1 cellular context compared by ENCODE assay signal in the genomic region with DNA sequence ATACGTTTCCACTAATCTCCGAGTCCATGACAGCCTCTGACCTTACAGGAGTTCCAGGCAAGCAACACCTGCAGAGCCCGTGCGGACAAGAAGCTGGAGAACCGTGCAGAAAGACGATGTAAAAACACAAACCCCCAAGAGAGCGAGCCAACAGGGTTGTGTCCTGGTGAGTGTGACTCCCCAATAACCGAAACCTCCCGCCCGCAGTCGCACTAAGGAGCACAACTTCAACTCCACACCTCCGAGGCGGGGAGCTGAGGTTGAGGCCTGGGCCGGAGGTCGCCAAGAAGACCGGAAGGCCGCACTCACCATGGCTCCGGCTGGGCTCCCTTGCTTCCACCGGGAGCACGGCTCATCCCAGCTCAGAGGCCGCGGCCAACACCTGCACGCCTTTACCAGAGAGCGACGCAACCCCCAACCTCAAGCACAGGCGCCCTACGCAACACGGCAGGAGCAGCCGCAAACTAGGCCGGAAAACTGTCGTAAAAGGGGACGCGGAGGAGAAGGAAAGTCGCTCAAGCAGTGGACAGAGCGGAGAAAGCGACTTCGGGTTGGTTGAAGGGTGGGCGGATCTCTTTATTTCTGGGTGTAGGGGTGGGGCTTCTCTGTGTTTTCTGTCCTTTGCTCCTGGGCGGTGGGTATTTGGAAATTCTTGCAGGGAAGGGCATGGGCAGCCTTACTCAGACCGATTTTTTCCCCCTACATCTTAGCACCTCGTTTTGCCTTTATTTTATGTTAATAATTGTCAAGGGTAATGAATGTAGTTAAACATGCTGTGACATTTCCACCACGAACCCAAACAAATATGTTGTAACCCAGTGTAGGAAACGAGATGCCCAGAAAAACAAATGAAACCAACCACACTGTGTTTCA.
TF ChIP-seq lines count a peak whose summit lies in the region.

Gene DNAJC19 (minus strand): TSS at position 446 of the 873 bp plus-strand sequence. CDS start 134 bp downstream, at position 312.

TF ChIP-seq in HEK293, 187 proteins besides CTCF, POLR2A, EP300 and RAD21 (continued from another document and continues in another):
- TF ChIP-seq, protein P1, sequence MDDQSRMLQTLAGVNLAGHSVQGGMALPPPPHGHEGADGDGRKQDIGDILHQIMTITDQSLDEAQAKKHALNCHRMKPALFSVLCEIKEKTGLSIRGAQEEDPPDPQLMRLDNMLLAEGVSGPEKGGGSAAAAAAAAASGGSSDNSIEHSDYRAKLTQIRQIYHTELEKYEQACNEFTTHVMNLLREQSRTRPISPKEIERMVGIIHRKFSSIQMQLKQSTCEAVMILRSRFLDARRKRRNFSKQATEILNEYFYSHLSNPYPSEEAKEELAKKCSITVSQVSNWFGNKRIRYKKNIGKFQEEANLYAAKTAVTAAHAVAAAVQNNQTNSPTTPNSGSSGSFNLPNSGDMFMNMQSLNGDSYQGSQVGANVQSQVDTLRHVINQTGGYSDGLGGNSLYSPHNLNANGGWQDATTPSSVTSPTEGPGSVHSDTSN (CRISPR knock-in tag; IDR thresholded peaks at IDR 0.05) = peak; percentile 73
- TF ChIP-seq ZNF610 (tag by site-specific recombination; IDR thresholded peaks at IDR 0.05; ENCODE audit: borderline replicate concordance) (peak; percentile 73; the same call in 1 of the 2 replicates), ZEB2 (tag by site-specific recombination; IDR thresholded peaks at IDR 0.05) (no peak), ZBTB17 (tag by site-specific recombination; IDR thresholded peaks at IDR 0.05) (peak; percentile 74), PRDM4 (tag by site-specific recombination; IDR thresholded peaks at IDR 0.05) (no peak), RBAK (tag by site-specific recombination; IDR thresholded peaks at IDR 0.05) (no peak), ZNF560 (tag by site-specific recombination; IDR thresholded peaks at IDR 0.05; ENCODE audit: borderline replicate concordance) (no peak), ZNF596 (tag by site-specific recombination; IDR thresholded peaks at IDR 0.05) (no peak), ZNF658 (tag by site-specific recombination; IDR thresholded peaks at IDR 0.05) (no peak), ZNF561 (tag by site-specific recombination; IDR thresholded peaks at IDR 0.05; ENCODE audit: borderline replicate concordance) (0 out of 2 replicates have a peak, but pooled peaks have one; percentile 10), ZNF10 (tag by site-specific recombination; IDR thresholded peaks at IDR 0.05) (no peak), ZBTB1 (tag by site-specific recombination; IDR thresholded peaks at IDR 0.05) (no peak), ZNF138 (tag by site-specific recombination; IDR thresholded peaks at IDR 0.05; ENCODE audit: borderline replicate concordance) (no peak), HOXD13 (CRISPR knock-in tag; IDR thresholded peaks at IDR 0.05; ENCODE audit: borderline replicate concordance) (peak; percentile 74; the same call in 1 of the 2 replicates), ZNF501 (tag by site-specific recombination; IDR thresholded peaks at IDR 0.05) (no peak), ZNF555 (tag by site-specific recombination; conservative IDR thresholded peaks at IDR 0.05) (no peak), ZNF670 (tag by site-specific recombination; IDR thresholded peaks at IDR 0.05; ENCODE audit: low read depth) (no peak), ZNF529 (tag by site-specific recombination; IDR thresholded peaks at IDR 0.05; ENCODE audit: insufficient replicate concordance) (no peak), ZNF350 (tag by site-specific recombination; IDR thresholded peaks at IDR 0.05) (no peak), ZBTB11 (tag by site-specific recombination; conservative IDR thresholded peaks at IDR 0.05; ENCODE audit: low read depth) (peak; percentile 89), YY2 (tag by site-specific recombination; IDR thresholded peaks at IDR 0.05) (no peak), SALL2 (tag by site-specific recombination; IDR thresholded peaks at IDR 0.05; ENCODE audit: borderline replicate concordance) (no peak), MYNN (tag by site-specific recombination; IDR thresholded peaks at IDR 0.05; ENCODE audit: borderline replicate concordance) (no peak), ZNF211 (tag by site-specific recombination; IDR thresholded peaks at IDR 0.05; ENCODE audit: low read depth) (no peak), ZNF704 (tag by site-specific recombination; IDR thresholded peaks at IDR 0.05) (no peak), ZSCAN18 (tag by site-specific recombination; IDR thresholded peaks at IDR 0.05) (no peak), ZNF24 (tag by site-specific recombination; IDR thresholded peaks at IDR 0.05) (no peak; the same call in 1 of the 2 replicates), ZBTB44 (tag by site-specific recombination; IDR thresholded peaks at IDR 0.05) (no peak), ZNF843 (tag by site-specific recombination; IDR thresholded peaks at IDR 0.05) (no peak), ZNF169 (tag by site-specific recombination; IDR thresholded peaks at IDR 0.05) (no peak), ZNF2 (tag by site-specific recombination; IDR thresholded peaks at IDR 0.05) (peak; percentile 61; the same call in 1 of the 2 replicates), ZFP37 (tag by site-specific recombination; IDR thresholded peaks at IDR 0.05) (peak; percentile 79; the same call in 1 of the 2 replicates), ZNF26 (tag by site-specific recombination; IDR thresholded peaks at IDR 0.05) (no peak)
- TF ChIP-seq, protein P2, sequence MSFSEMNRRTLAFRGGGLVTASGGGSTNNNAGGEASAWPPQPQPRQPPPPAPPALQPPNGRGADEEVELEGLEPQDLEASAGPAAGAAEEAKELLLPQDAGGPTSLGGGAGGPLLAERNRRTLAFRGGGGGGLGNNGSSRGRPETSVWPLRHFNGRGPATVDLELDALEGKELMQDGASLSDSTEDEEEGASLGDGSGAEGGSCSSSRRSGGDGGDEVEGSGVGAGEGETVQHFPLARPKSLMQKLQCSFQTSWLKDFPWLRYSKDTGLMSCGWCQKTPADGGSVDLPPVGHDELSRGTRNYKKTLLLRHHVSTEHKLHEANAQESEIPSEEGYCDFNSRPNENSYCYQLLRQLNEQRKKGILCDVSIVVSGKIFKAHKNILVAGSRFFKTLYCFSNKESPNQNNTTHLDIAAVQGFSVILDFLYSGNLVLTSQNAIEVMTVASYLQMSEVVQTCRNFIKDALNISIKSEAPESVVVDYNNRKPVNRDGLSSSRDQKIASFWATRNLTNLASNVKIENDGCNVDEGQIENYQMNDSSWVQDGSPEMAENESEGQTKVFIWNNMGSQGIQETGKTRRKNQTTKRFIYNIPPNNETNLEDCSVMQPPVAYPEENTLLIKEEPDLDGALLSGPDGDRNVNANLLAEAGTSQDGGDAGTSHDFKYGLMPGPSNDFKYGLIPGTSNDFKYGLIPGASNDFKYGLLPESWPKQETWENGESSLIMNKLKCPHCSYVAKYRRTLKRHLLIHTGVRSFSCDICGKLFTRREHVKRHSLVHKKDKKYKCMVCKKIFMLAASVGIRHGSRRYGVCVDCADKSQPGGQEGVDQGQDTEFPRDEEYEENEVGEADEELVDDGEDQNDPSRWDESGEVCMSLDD (tag by site-specific recombination; IDR thresholded peaks at IDR 0.05) = no peak
- TF ChIP-seq, protein P3, sequence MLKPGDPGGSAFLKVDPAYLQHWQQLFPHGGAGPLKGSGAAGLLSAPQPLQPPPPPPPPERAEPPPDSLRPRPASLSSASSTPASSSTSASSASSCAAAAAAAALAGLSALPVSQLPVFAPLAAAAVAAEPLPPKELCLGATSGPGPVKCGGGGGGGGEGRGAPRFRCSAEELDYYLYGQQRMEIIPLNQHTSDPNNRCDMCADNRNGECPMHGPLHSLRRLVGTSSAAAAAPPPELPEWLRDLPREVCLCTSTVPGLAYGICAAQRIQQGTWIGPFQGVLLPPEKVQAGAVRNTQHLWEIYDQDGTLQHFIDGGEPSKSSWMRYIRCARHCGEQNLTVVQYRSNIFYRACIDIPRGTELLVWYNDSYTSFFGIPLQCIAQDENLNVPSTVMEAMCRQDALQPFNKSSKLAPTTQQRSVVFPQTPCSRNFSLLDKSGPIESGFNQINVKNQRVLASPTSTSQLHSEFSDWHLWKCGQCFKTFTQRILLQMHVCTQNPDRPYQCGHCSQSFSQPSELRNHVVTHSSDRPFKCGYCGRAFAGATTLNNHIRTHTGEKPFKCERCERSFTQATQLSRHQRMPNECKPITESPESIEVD (tag by site-specific recombination; IDR thresholded peaks at IDR 0.05) = no peak
